In the genomic region with DNA sequence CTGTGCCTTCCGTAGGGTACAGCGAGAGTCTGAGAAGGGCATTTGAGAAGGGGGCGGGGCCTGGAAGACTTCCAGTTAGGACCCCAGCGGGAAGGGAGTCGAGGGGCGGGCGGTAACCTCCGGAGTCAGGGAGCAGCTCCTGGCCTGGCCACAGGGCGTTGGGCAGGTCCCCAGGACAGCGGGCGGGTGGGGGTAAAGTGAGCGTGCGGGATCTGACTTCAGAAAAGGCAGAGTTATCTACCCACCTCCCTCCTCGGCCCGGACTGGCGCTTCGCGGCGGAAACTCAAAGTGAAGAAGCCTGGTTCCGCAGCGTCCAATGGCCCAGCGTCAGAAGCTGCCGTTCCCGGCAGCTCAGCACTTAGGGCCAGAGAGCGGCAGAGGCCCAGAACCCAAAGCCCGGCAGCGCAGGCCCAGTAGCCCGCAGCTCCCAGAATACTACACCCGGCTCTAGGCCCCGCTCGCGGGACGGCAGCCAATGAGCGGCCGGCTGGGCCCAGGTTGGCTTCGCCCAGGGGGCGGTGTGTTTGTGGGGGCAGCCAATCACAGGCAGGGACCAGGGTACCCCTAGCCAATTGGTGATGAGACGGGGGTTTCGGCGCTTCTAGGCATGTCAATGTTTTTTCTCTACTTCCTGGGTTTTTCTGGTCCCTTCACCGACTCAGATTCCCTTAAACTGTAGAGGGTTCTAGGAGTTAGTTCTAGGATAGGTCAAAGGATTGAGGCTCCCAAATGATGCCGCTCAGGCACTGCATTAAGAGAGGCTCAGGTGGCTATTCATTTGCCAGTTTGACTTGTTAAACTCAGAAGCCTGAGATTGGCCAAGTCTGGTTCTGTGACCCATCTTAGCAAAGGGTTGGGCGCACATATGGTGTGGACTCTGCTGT, we compare ENCODE assay signal across 8 cellular contexts. TPM values are rescaled to one million over a fixed set of nuclear protein-coding genes. Genes with fewer than 3 reads are reported as not detected.
DNase-seq lines count a peak whose midpoint lies in the region; ATAC-seq and TF ChIP-seq lines count a peak whose summit lies in the region.

TSS of gene TRIM68 (minus strand) at position 450 of the 885 bp plus-strand sequence. CDS start 2,727 bp downstream, outside the sequence.

- peak within 1 kb of the TSS; percentile 91 for H3K4me3 Mint-ChIP-seq in activated CD4-positive, alpha-beta T cell treated with anti-CD3 and anti-CD28 coated beads, Interleukin-2, amount 10 ng/mL, durations not matched to agents 7 days and 5 days

- H3K9me3 Mint-ChIP-seq in activated CD4-positive, alpha-beta T cell treated with anti-CD3 and anti-CD28 coated beads, Interleukin-2, amount 10 ng/mL, durations not matched to agents 7 days and 5 days: no peaks in the 10 kb centered on the region

- POLR2A ChIA-PET in activated CD4-positive, alpha-beta T cell treated with anti-CD3 and anti-CD28 coated beads, Interleukin-2, amount 10 ng/mL, durations not matched to agents 7 days and 5 days (lab: Charles Lee): no interaction called here

- H3K4me1 Mint-ChIP-seq in activated CD4-positive, alpha-beta T cell treated with anti-CD3 and anti-CD28 coated beads, Interleukin-2, amount 10 ng/mL, durations not matched to agents 7 days and 5 days: peaks cover 37% of the 10 kb centered on the region

- intact Hi-C loops in left colon (cut with DNase I, micrococcal nuclease): no loop called here

- peak within 1 kb of the TSS; percentile 95 for H3K27ac Mint-ChIP-seq in activated CD4-positive, alpha-beta T cell treated with anti-CD3 and anti-CD28 coated beads, Interleukin-2, amount 10 ng/mL, durations not matched to agents 7 days and 5 days

- DNase-seq in AG09319 (ENCODE audit: extremely low read depth, low read depth) (peak; percentile 88), NCI-H524 treated with DMSO at 0.1 percent for 48 hours (lab: John Stamatoyannopoulos, UW) (peak; percentile 84), cortex of kidney (lab: John Stamatoyannopoulos, UW) (peak; percentile 41), left colon (peak; percentile 95 to 96)
- DNase-seq in activated CD4-positive, alpha-beta T cell treated with anti-CD3 and anti-CD28 coated beads, Interleukin-2, amount 10 ng/mL, durations not matched to agents 7 days and 5 days: peak; percentile 96
- DNase-seq in stimulated activated CD4-positive, alpha-beta T cell treated with anti-CD3 and anti-CD28 coated beads, Interleukin-2, amount 100 ng/mL, for 4 hours (ENCODE audit: low read depth): peak; percentile 90

- H3K36me3 Mint-ChIP-seq in activated CD4-positive, alpha-beta T cell treated with anti-CD3 and anti-CD28 coated beads, Interleukin-2, amount 10 ng/mL, durations not matched to agents 7 days and 5 days (ENCODE audit: low read depth): peaks cover 10% of the 10 kb centered on the region

- ATAC-seq in GM19035 (IDR thresholded peaks at IDR 0.05; ENCODE audit: unreplicated experiment): peak; percentile 100
- ATAC-seq in HG03354 (IDR thresholded peaks at IDR 0.05; ENCODE audit: poor library complexity, severe bottlenecking, unreplicated experiment): peak; percentile 100
- ATAC-seq in left colon: peak; percentile 97

- no peak for TF ChIP-seq CTCF in AG09319 (IDR thresholded peaks at IDR 0.05; ENCODE audit: low read depth, low read length)

- CTCF ChIA-PET in activated CD4-positive, alpha-beta T cell treated with anti-CD3 and anti-CD28 coated beads, Interleukin-2, amount 10 ng/mL, durations not matched to agents 7 days and 5 days (lab: Charles Lee): no interaction called here

- no peaks in the 10 kb centered on the region for H3K27me3 Mint-ChIP-seq in activated CD4-positive, alpha-beta T cell treated with anti-CD3 and anti-CD28 coated beads, Interleukin-2, amount 10 ng/mL, durations not matched to agents 7 days and 5 days

RNA-seq across cellular contexts. Expression of gene TRIM68, which starts in this region (rescaled TPM):
- 10 to 100 TPM; 13.4 to 15.4 TPM for total RNA-seq in activated CD4-positive, alpha-beta T cell treated with anti-CD3 and anti-CD28 coated beads, Interleukin-2, amount 10 ng/mL, durations not matched to agents 7 days and 5 days
- total RNA-seq in left colon: 10 to 100 TPM; 17.6 to 18.6 TPM

Comparison
In these comparisons a context has a peak if more than half of its experiments do, and no peak if none do; other contexts are left out.
1. Peak in every context shown above with its lines: DNase-seq and ATAC-seq.
2. DNase-seq: peak in every context shown above with its lines; median percentile 96 in activated CD4-positive, alpha-beta T cell treated with anti-CD3 and anti-CD28 coated beads, Interleukin-2, amount 10 ng/mL, durations not matched to agents 7 days and 5 days; 96 in left colon; 90 in stimulated activated CD4-positive, alpha-beta T cell treated with anti-CD3 and anti-CD28 coated beads, Interleukin-2, amount 100 ng/mL, for 4 hours; 88 in AG09319; 84 in NCI-H524 treated with DMSO at 0.1 percent for 48 hours; 41 in cortex of kidney.